ENCODE assay signal across 8 cellular contexts in the genomic region with DNA sequence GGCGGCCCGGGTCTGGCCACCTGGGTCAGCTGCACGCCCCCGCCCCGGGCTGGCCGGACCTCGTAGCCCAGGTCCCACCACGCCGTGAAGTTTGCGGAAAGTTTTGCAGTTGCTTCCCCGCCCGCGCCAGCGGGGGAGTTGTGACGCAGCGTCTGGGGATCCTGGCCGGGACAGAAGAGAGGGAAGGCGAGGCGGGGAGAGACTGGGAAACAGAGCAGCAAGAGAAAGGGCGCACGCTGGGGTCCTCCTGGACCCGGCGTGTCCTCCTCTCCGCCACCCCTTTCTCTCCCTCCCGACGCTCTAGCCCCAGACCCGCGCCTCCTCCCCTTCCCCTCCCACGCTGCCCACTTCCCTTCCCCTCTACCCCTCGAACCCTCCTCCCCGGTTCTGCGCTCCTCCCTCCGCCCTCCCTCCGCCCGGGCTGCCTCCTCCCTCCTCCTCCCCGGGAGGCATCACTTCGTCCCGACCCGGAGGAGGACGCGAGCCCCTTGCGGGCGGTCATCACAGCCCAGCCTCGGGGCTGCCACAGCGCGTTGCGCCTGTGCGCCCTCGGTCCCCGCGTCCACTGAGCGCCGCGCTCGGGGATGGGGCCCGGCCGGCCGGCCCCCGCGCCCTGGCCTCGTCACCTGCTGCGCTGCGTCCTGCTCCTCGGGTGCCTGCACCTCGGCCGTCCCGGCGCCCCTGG. TPM values are rescaled to one million over a fixed set of nuclear protein-coding genes. Genes with fewer than 3 reads are reported as not detected.
DNase-seq lines count a peak whose midpoint lies in the region; ATAC-seq and TF ChIP-seq lines count a peak whose summit lies in the region.

MRC2 (plus strand) TSS at position 452 of the 685 bp plus-strand sequence; CDS start at position 585, 133 bp downstream.

- no peak for TF ChIP-seq CTCF in colonic mucosa (IDR thresholded peaks at IDR 0.05)

- H3K36me3 Mint-ChIP-seq in CD4-positive, CD25-positive, alpha-beta regulatory T cell = peaks cover 11% of the 10 kb centered on the region
- H3K36me3 Mint-ChIP-seq in T-cell = peaks cover 5% of the 10 kb centered on the region

- peaks cover 21% of the 10 kb centered on the region for H3K4me1 ChIP-seq in CD4-positive, CD25-positive, alpha-beta regulatory T cell (ENCODE audit: control insufficient read depth, insufficient read depth, low read length, poor library complexity, severe bottlenecking)
- H3K4me1 ChIP-seq in colonic mucosa = no peaks in the 10 kb centered on the region

- H3K9me3 ChIP-seq in CD4-positive, CD25-positive, alpha-beta regulatory T cell (ENCODE audit: control insufficient read depth in 2 of 2, low read length in 2 of 2) = no peaks in the 10 kb centered on the region
- H3K9me3 ChIP-seq in colonic mucosa = no peaks in the 10 kb centered on the region

- H3K27ac Mint-ChIP-seq in CD4-positive, CD25-positive, alpha-beta regulatory T cell = peak within 1 kb of the TSS in 2 of 3 donors; percentile 61 to 62
- peak within 1 kb of the TSS; percentile 6 to 51 for H3K27ac Mint-ChIP-seq in T-cell

- intact Hi-C loops in colonic mucosa (cut with DNase I) = no loop called here

- H3K27ac ChIP-seq in CD4-positive, CD25-positive, alpha-beta regulatory T cell (ENCODE audit: insufficient read depth, low read length, poor library complexity, severe bottlenecking) = no peak within 1 kb of the TSS
- H3K27ac ChIP-seq in colonic mucosa = peak within 1 kb of the TSS; percentile 76

- POLR2A ChIA-PET in T-cell (lab: Charles Lee) = no interaction called here

- H3K9me3 Mint-ChIP-seq in CD4-positive, CD25-positive, alpha-beta regulatory T cell = no peaks in the 10 kb centered on the region
- no peaks in the 10 kb centered on the region for H3K9me3 Mint-ChIP-seq in T-cell

- no peaks in the 10 kb centered on the region for H3K36me3 ChIP-seq in CD4-positive, CD25-positive, alpha-beta regulatory T cell (ENCODE audit: control insufficient read depth, insufficient read depth, low read length)
- no peaks in the 10 kb centered on the region for H3K36me3 ChIP-seq in colonic mucosa

- CTCF ChIA-PET in T-cell (lab: Charles Lee) = no interaction called here

- peak within 1 kb of the TSS; percentile 26 for H3K4me3 ChIP-seq in CD4-positive, CD25-positive, alpha-beta regulatory T cell (ENCODE audit: low read depth, low read length)
- peak within 1 kb of the TSS; percentile 47 for H3K4me3 ChIP-seq in colonic mucosa

- peak within 1 kb of the TSS; percentile 21 to 56 for H3K9ac ChIP-seq in colonic mucosa (ENCODE audit: low read depth in 2 of 2, low read length in 2 of 2)

- peaks cover 20% of the 10 kb centered on the region for H3K27me3 Mint-ChIP-seq in CD4-positive, CD25-positive, alpha-beta regulatory T cell
- peaks cover 6 to 30% of the 10 kb centered on the region in 2 donors for H3K27me3 Mint-ChIP-seq in T-cell

- peak in 1 of 2 donors; percentile 28 for ATAC-seq in CD4-positive, CD25-positive, alpha-beta regulatory T cell (ENCODE audit: low read depth in 2 of 2)
- ATAC-seq in HG03025 (IDR thresholded peaks at IDR 0.05; ENCODE audit: low FRiP score, unreplicated experiment) = peak; percentile 44
- peak; percentile 45 to 61 (median 49) for ATAC-seq in T-cell (replicated peaks in 1 of 4)
- peak; percentile 42 for ATAC-seq in left lobe of liver
- no peak for ATAC-seq in HG02610 (IDR thresholded peaks at IDR 0.05; ENCODE audit: unreplicated experiment)

- peak in 1 of 3 donors; percentile 26 for DNase-seq in CD4-positive, CD25-positive, alpha-beta regulatory T cell
- DNase-seq in T-cell (peak in 5 of 34 experiments; percentile 8 to 24 (median 15)), colonic mucosa (peak; percentile 50), left lobe of liver (ENCODE audit: low spot score) (no peak)
- DNase-seq in stimulated activated CD4-positive, alpha-beta T cell treated with anti-CD3 and anti-CD28 coated beads, Interleukin-1b, Interleukin-23, amount 100 ng/mL, for 48 hours = peak; percentile 42
- DNase-seq in effector CD4-positive, alpha-beta T cell = no peak

- H3K4me3 Mint-ChIP-seq in CD4-positive, CD25-positive, alpha-beta regulatory T cell = peak within 1 kb of the TSS; percentile 50 to 92 (median 82)
- peak within 1 kb of the TSS; percentile 80 to 89 (median 83) for H3K4me3 Mint-ChIP-seq in T-cell

- H3K27me3 ChIP-seq in CD4-positive, CD25-positive, alpha-beta regulatory T cell (ENCODE audit: control insufficient read depth, insufficient read depth, low read length) = no peaks in the 10 kb centered on the region
- H3K27me3 ChIP-seq in colonic mucosa = peaks cover 24% of the 10 kb centered on the region

- H3K4me1 Mint-ChIP-seq in CD4-positive, CD25-positive, alpha-beta regulatory T cell = peaks cover 0 to 10% (median 5%) of the 10 kb centered on the region in 4 donors
- H3K4me1 Mint-ChIP-seq in T-cell = peaks cover 6 to 18% (median 16%) of the 10 kb centered on the region in 3 donors

RNA-seq across cellular contexts. Expression of gene MRC2, which starts in this region (rescaled TPM):
- total RNA-seq in CD4-positive, CD25-positive, alpha-beta regulatory T cell = 10.2 TPM
- polyA plus RNA-seq in CD4-positive, CD25-positive, alpha-beta regulatory T cell = under 1 TPM; 0.25 to 0.36 (median 0.30) TPM
- 1 to 10 TPM; 4.0 to 7.6 (median 5.2) TPM for total RNA-seq in T-cell
- total RNA-seq in colonic mucosa = 10 to 100 TPM in 1 of 2 donors, 1 to 10 TPM in 1; 6.4 to 10.9 TPM
- total RNA-seq in left lobe of liver = 2.3 TPM

Comparison
In these comparisons a context has a peak if more than half of its experiments do, and no peak if none do; other contexts are left out.
1. DNase-seq: peak in colonic mucosa (single experiment) and stimulated activated CD4-positive, alpha-beta T cell treated with anti-CD3 and anti-CD28 coated beads, Interleukin-1b, Interleukin-23, amount 100 ng/mL, for 48 hours (single experiment); none in left lobe of liver (single experiment) and effector CD4-positive, alpha-beta T cell (single experiment).